25 cellular contexts compared by ENCODE assay signal in the genomic region with DNA sequence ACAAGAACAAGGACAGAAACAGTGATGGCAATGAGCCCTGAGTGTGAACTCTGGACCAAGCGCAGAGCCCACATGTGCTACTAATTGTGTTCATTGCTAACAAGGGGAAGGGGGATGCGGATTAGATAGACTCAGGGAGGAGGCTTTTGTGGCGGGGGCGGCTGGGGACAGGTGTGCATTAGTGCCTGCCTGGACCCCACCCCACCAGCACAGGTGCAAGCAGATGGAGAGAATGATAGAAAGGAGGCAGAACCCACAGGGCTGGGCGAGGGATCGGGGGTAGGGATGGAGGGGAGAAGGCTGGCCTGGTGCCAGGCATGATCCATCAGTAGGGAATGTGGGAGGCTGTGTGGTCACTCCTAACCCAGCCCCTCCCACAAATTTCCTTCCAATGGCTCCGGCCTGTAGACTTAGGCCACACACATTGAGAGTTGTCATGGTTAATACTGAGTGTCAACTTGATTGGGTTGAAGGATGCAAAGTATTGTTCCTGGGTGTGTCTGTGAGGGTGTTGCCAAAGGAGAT. TPM values are rescaled to one million over a fixed set of nuclear protein-coding genes. Genes with fewer than 3 reads are reported as not detected.
"Had no signal": no experiment of that assay in that cellular context is flagged by ENCODE, and none has a peak within 500 bp of the region (broad histone marks: within the 10 kb centered on the region; RNA-seq: fewer than 3 reads in every experiment).

No MANE protein-coding gene starts in this region.

- DNase-seq: activated CD4-positive, alpha-beta T cell treated with anti-CD3 and anti-CD28 coated beads, Interleukin-2, amount 50 U/mL, for 4 hours; activated CD8-positive, alpha-beta memory T cell treated with anti-CD3 and anti-CD28 coated beads for 24 hours; activated CD8-positive, alpha-beta memory T cell treated with anti-CD3 and anti-CD28 coated beads, Interleukin-2, amount 50 U/mL, for 4 hours; activated naive CD4-positive, alpha-beta T cell treated with Interleukin-2 at 50 U/mL for 16 hours; activated naive CD8-positive, alpha-beta T cell treated with anti-CD3 and anti-CD28 coated beads, Interleukin-2, amount 10 ng/mL, durations not matched to agents 7 days and 5 days; activated T-cell treated with anti-CD3 and anti-CD28 coated beads, Interleukin-2, amount 50 U/mL, for 24 hours; amniotic stem cell; caudate nucleus; effector memory CD4-positive, alpha-beta T cell; heart left ventricle; lower lobe of right lung; mesendoderm; naive B cell; posterior cingulate gyrus; retina; sigmoid colon; stimulated activated CD4-positive, alpha-beta T cell treated with anti-CD3 and anti-CD28 coated beads, Interleukin-2, amount 100 ng/mL, for 48 hours; stimulated activated CD8-positive, alpha-beta memory T cell treated with anti-CD3 and anti-CD28 coated beads, Interleukin-4, amount 100 ng/mL, for 48 hours; stimulated activated naive B cell treated with anti-CD40 and anti-IgM and Interleukin-4, amounts not matched to agents 10 μg/mL and 1 μg/mL and 100 μg/mL, for 72 hours; T1000 had no signal

- H3K9me3 ChIP-seq: heart left ventricle, lower lobe of right lung, sigmoid colon had no signal

- ATAC-seq: esophagus mucosa; heart left ventricle; left lobe of liver; lower lobe of right lung; stimulated activated naive B cell treated with anti-CD40 and anti-IgM and Interleukin-4, amounts not matched to agents 10 μg/mL and 1 μg/mL and 100 μg/mL, for 72 hours; WTC11 had no signal

- H3K27ac ChIP-seq: heart left ventricle, lower lobe of right lung, sigmoid colon had no signal

- FAIRE-seq: endothelial cell of umbilical vein, frontal cortex had no signal

- H3K4me1 ChIP-seq: heart left ventricle, lower lobe of right lung, sigmoid colon had no signal

- H3K4me3 ChIP-seq: heart left ventricle, lower lobe of right lung, sigmoid colon had no signal

- H3K36me3 ChIP-seq: heart left ventricle, lower lobe of right lung, sigmoid colon had no signal

RNA-seq across cellular contexts. Expression of a gene that starts 30.5 kb away (rescaled TPM):
- total RNA-seq: activated naive CD8-positive, alpha-beta T cell treated with anti-CD3 and anti-CD28 coated beads, Interleukin-2, amount 10 ng/mL, durations not matched to agents 7 days and 5 days; endothelial cell of umbilical vein had no signal
